Comparison of ENCODE assay signal across 21 cellular contexts in genomic region chr13:106357198-106357597, GRCh38.
DNase-seq lines count a peak whose midpoint lies in the region; ATAC-seq and TF ChIP-seq lines count a peak whose summit lies in the region.
"Had no signal": no experiment of that assay in that cellular context is flagged by ENCODE, and none has a peak within 500 bp of the region (broad histone marks: within the 10 kb centered on the region; RNA-seq: fewer than 3 reads in every experiment).

No MANE protein-coding gene starts in this region.

- WGBS in IMR-90 (ENCODE audit: extremely low coverage in 2 of 2, insufficient read length in 1 of 2), 2 experiments: no CpG with 5 or more reads among the region's 2 CpGs

- H3K36me3 Mint-ChIP-seq in nephron (ENCODE audit: low read depth) (no peaks in the 10 kb centered on the region), WTC11 (no peaks in the 10 kb centered on the region; the same call in 1 of the 2 replicates), Caco-2 (ENCODE audit: insufficient read depth, unreplicated experiment) (no peaks in the 10 kb centered on the region)

- POLR2A ChIA-PET in IMR-90 (lab: Charles Lee; ENCODE audit: unreplicated experiment): interaction anchor here (0.6 kb wide), 1 partner anchor 253 kb away, joined by 4 read pairs; no protein-coding TSS in a partner anchor
- POLR2A ChIA-PET in WTC11 (lab: Charles Lee): interaction anchor here (0.6 kb wide), 1 partner anchor 17 kb away, joined by 3 read pairs; no protein-coding TSS in a partner anchor
- POLR2A ChIA-PET in Caco-2 (lab: Charles Lee): no interaction called here

- H3K4me3 ChIP-seq in ACC112 (ENCODE audit: low read depth, low read length) (no peak overlapping the region), IMR-90 (ENCODE audit: insufficient read depth, low read depth, low read length) (no peak overlapping the region), dorsolateral prefrontal cortex (peak overlapping the region in 3 of 59 donors; percentile 13 to 19 (median 19)), Caco-2 (ENCODE audit: low read depth, low read length) (no peak overlapping the region)
- H3K4me3 ChIP-seq: ascending aorta, lower lobe of right lung, prostate gland had no signal

- H4K91ac ChIP-seq in IMR-90 (ENCODE audit: insufficient read depth, low read depth, low read length): no peak overlapping the region

- in situ Hi-C loops in IMR-90 (cut with MboI; ENCODE audit: low sequenced_read_pairs): no loop called here

- H3K4me1 ChIP-seq in ACC112 (ENCODE audit: control insufficient read depth, insufficient read depth, low read length, unreplicated experiment) (peaks cover 6% of the 10 kb centered on the region), IMR-90 (ENCODE audit: control insufficient read depth, insufficient read depth, low read length) (peaks cover 1% of the 10 kb centered on the region; the same call in 1 of the 2 replicates), Caco-2 (no peaks in the 10 kb centered on the region)
- H3K4me1 ChIP-seq: ascending aorta, lower lobe of right lung, prostate gland had no signal

- H3K4me3 Mint-ChIP-seq in nephron: no peak overlapping the region
- H3K4me3 Mint-ChIP-seq in WTC11: no peak overlapping the region
- H3K4me3 Mint-ChIP-seq in Caco-2 (ENCODE audit: unreplicated experiment): no peak overlapping the region
- H3K4me3 Mint-ChIP-seq: CD4-positive, alpha-beta T cell; naive thymus-derived CD8-positive, alpha-beta T cell had no signal

- no peaks in the 10 kb centered on the region for H4K20me1 ChIP-seq in IMR-90 (ENCODE audit: insufficient read depth, low read length)

- no peak overlapping the region for H2AK9ac ChIP-seq in IMR-90 (replicated peaks; ENCODE audit: low read depth, low read length, poor library complexity)

- no peak overlapping the region for H3K23ac ChIP-seq in IMR-90 (ENCODE audit: low read depth, low read length)

- no peaks in the 10 kb centered on the region for H3K27me3 ChIP-seq in ACC112 (ENCODE audit: insufficient read depth, low read length)
- H3K27me3 ChIP-seq in IMR-90 (ENCODE audit: control insufficient read depth, insufficient read depth, low read length): no peaks in the 10 kb centered on the region
- H3K27me3 ChIP-seq in dorsolateral prefrontal cortex: no peaks in the 10 kb centered on the region
- H3K27me3 ChIP-seq in Caco-2 (replicated peaks; ENCODE audit: control insufficient read depth, insufficient read depth, low read length): no peaks in the 10 kb centered on the region
- H3K27me3 ChIP-seq: ascending aorta had no signal

- ATAC-seq in IMR-90 (ENCODE audit: low read depth) (peak; percentile 67), GM19467 (IDR thresholded peaks at IDR 0.05; ENCODE audit: unreplicated experiment) (no peak), WTC11 (no peak), GM19397 (IDR thresholded peaks at IDR 0.05; ENCODE audit: unreplicated experiment) (no peak)
- ATAC-seq: lower lobe of right lung; naive thymus-derived CD8-positive, alpha-beta T cell had no signal

- intact Hi-C loops in IMR-90 (cut with micrococcal nuclease) (no loop called here), dorsolateral prefrontal cortex (cut with DNase I) (no loop called here), Caco-2 (cut with micrococcal nuclease; ENCODE audit: unreplicated experiment) (no loop called here)

- no peaks in the 10 kb centered on the region for H3K9me3 ChIP-seq in IMR-90 (ENCODE audit: control insufficient read depth, insufficient read depth, low read length)
- H3K9me3 ChIP-seq in Caco-2: no peaks in the 10 kb centered on the region
- H3K9me3 ChIP-seq: ascending aorta, lower lobe of right lung, prostate gland had no signal

- H2AFZ ChIP-seq in ACC112 (ENCODE audit: low read length, unreplicated experiment): peak overlapping the region; percentile 56
- peak overlapping the region; percentile 28 for H2AFZ ChIP-seq in IMR-90 (replicated peaks; ENCODE audit: low read length, poor library complexity)

- peak overlapping the region; percentile 11 for H3K4ac ChIP-seq in IMR-90 (ENCODE audit: low read depth, low read length)

- no peak for TF ChIP-seq RAD21 in IMR-90 (IDR thresholded peaks at IDR 0.05; ENCODE audit: low read length)

- H2BK20ac ChIP-seq in IMR-90 (ENCODE audit: low read depth, low read length): peak overlapping the region; percentile 36; the same call in 1 of the 2 replicates

- BruUV-seq in IMR-90 (replicated peaks; lab: Mats Ljungman, UMichigan) (no TSS peak), Caco-2 (replicated peaks; lab: Mats Ljungman, UMichigan) (no TSS peak)

- dilution Hi-C loops in IMR-90 (cut with HindIII; ENCODE audit: low sequenced_read_pairs, unreplicated experiment): no loop called here

- H3K9me1 ChIP-seq in IMR-90 (ENCODE audit: insufficient read depth, low read length): no peaks in the 10 kb centered on the region

- no peak for TF ChIP-seq CTCF in IMR-90 (conservative IDR thresholded peaks at IDR 0.05; ENCODE audit: low read depth, low read length)
- no peak for TF ChIP-seq CTCF in dorsolateral prefrontal cortex (IDR thresholded peaks at IDR 0.05 in 54 of 56, conservative IDR thresholded peaks at IDR 0.05 in 2 of 56; ENCODE audit: low read depth in 1 of 56, partially characterized antibody in 56 of 56)
- TF ChIP-seq CTCF in nephron (IDR thresholded peaks at IDR 0.05; ENCODE audit: unreplicated experiment in 3 of 3): no peak
- TF ChIP-seq CTCF in WTC11 (IDR thresholded peaks at IDR 0.05): no peak
- no peak for TF ChIP-seq CTCF in Caco-2 (IDR thresholded peaks at IDR 0.05; ENCODE audit: insufficient read depth in 1 of 2, low read depth in 1 of 2, low read length in 1 of 2, severe bottlenecking in 1 of 2, unreplicated experiment in 1 of 2)

- H3K27ac ChIP-seq in ACC112 (ENCODE audit: low read depth, low read length) (no peak overlapping the region), IMR-90 (ENCODE audit: insufficient read depth, low read length) (no peak overlapping the region), dorsolateral prefrontal cortex (peak overlapping the region in 57 of 59 donors; percentile 8 to 91 (median 77))
- H3K27ac ChIP-seq: ascending aorta, lower lobe of right lung, prostate gland had no signal

- CTCF ChIA-PET in IMR-90 (lab: Yijun Ruan, JAX): no interaction called here
- CTCF ChIA-PET in WTC11 (lab: Charles Lee): no interaction called here
- CTCF ChIA-PET in Caco-2 (lab: Charles Lee): no interaction called here

- H3K4me1 Mint-ChIP-seq in nephron (peaks cover 6% of the 10 kb centered on the region), WTC11 (peaks cover 6% of the 10 kb centered on the region), Caco-2 (ENCODE audit: low read depth, unreplicated experiment) (no peaks in the 10 kb centered on the region)
- H3K4me1 Mint-ChIP-seq: naive thymus-derived CD8-positive, alpha-beta T cell had no signal

- H3K9ac ChIP-seq in IMR-90 (ENCODE audit: low read depth, low read length): no peak overlapping the region

- H3K14ac ChIP-seq in IMR-90 (replicated peaks; ENCODE audit: low read depth, low read length): peak overlapping the region; percentile 8; the same call in 1 of the 2 replicates

- H3K9me3 Mint-ChIP-seq in nephron: peaks cover 3% of the 10 kb centered on the region
- H3K9me3 Mint-ChIP-seq in WTC11: peaks cover 7% of the 10 kb centered on the region; the same call in 1 of the 2 replicates
- no peaks in the 10 kb centered on the region for H3K9me3 Mint-ChIP-seq in Caco-2 (ENCODE audit: unreplicated experiment)
- H3K9me3 Mint-ChIP-seq: CD4-positive, alpha-beta T cell had no signal

- H3K18ac ChIP-seq in IMR-90 (ENCODE audit: low read depth, low read length): no peak overlapping the region

- H2BK5ac ChIP-seq in IMR-90 (ENCODE audit: low read depth, low read length, poor library complexity, severe bottlenecking): no peak overlapping the region

- no peak overlapping the region for H4K5ac ChIP-seq in IMR-90 (ENCODE audit: low read depth, low read length)

- no peaks in the 10 kb centered on the region for H3K79me1 ChIP-seq in IMR-90 (ENCODE audit: low read depth in 1 of 2, low read length in 2 of 2)

- H3K36me3 ChIP-seq in ACC112 (ENCODE audit: insufficient read depth, low read length) (no peaks in the 10 kb centered on the region), IMR-90 (ENCODE audit: control insufficient read depth, insufficient read depth, low read length) (no peaks in the 10 kb centered on the region; the same call in 1 of the 2 replicates), Caco-2 (ENCODE audit: control insufficient read depth, insufficient read depth, low read length) (no peaks in the 10 kb centered on the region)
- H3K36me3 ChIP-seq: ascending aorta, lower lobe of right lung, prostate gland had no signal

- H2BK15ac ChIP-seq in IMR-90 (ENCODE audit: low read depth, low read length): no peak overlapping the region

- H2BK120ac ChIP-seq in IMR-90 (ENCODE audit: low read depth, low read length): peak overlapping the region; percentile 38; the same call in 1 of the 2 replicates

- no peak overlapping the region for H3K56ac ChIP-seq in IMR-90 (ENCODE audit: extremely low read depth, insufficient read depth, low read length)

- no peak for TF ChIP-seq POLR2A in IMR-90 (IDR thresholded peaks at IDR 0.05; ENCODE audit: low read depth, low read length)

- H3K27me3 Mint-ChIP-seq in nephron (ENCODE audit: low read depth) (peaks cover 8% of the 10 kb centered on the region), WTC11 (ENCODE audit: low read depth) (no peaks in the 10 kb centered on the region; the same call in 1 of the 2 replicates), Caco-2 (ENCODE audit: insufficient read depth, unreplicated experiment) (no peaks in the 10 kb centered on the region)

- H3K27ac Mint-ChIP-seq in nephron (peak overlapping the region; percentile 9 to 26 (median 9)), WTC11 (no peak overlapping the region), Caco-2 (ENCODE audit: unreplicated experiment) (no peak overlapping the region)
- H3K27ac Mint-ChIP-seq: CD4-positive, alpha-beta T cell; naive thymus-derived CD8-positive, alpha-beta T cell had no signal

- DNase-seq in IMR-90 (peak; percentile 23), dorsolateral prefrontal cortex (no peak), WTC11 (ENCODE audit: low spot score) (no peak), Caco-2 (no peak)
- DNase-seq: ACHN; activated CD4-positive, alpha-beta T cell treated with anti-CD3 and anti-CD28 coated beads for 48 hours; activated naive CD4-positive, alpha-beta T cell treated with Interleukin-2 at 50 U/mL for 16 hours; CD4-positive, alpha-beta T cell; cortex of kidney; DMS79; lower lobe of right lung; naive thymus-derived CD8-positive, alpha-beta T cell; NCI-H1930; NCI-H446 treated with DMSO at 0.1 percent for 48 hours; NK-92 treated with Interleukin-12 subunit alpha and Interleukin-12 subunit beta, amount 100 ng/mL, for 24 hours had no signal

- no peak overlapping the region for H4K8ac ChIP-seq in IMR-90 (ENCODE audit: low read depth in 2 of 2, low read length in 2 of 2)

- H3K4me2 ChIP-seq in IMR-90 (ENCODE audit: low read depth, low read length): no peak overlapping the region

- H2AK5ac ChIP-seq in IMR-90 (ENCODE audit: low read depth, low read length): 0 out of 2 replicates have a peak overlapping the region, but pooled peaks have one; percentile 16

- H3K79me2 ChIP-seq in ACC112 (ENCODE audit: control insufficient read depth, insufficient read depth, low read length, unreplicated experiment): no peaks in the 10 kb centered on the region

Comparison
In these comparisons a context has a peak if more than half of its experiments do, and no peak if none do; other contexts are left out.
1. H3K27ac ChIP-seq: peak in dorsolateral prefrontal cortex (57 of 59); none in ACC112 (single experiment) and IMR-90 (single experiment).
2. H3K27ac Mint-ChIP-seq: peak in nephron (3 of 3); none in WTC11 (single experiment) and Caco-2 (single experiment).